In genomic region chr1:228308085-228308601, GRCh38 we compare ENCODE assay signal across 17 cellular contexts.
"Had no signal": no experiment of that assay in that cellular context is flagged by ENCODE, and none has a peak within 500 bp of the region (broad histone marks: within the 10 kb centered on the region; RNA-seq: fewer than 3 reads in every experiment).

No MANE protein-coding gene starts in this region.

- DNase-seq: activated T-cell treated with anti-CD3 and anti-CD28 coated beads for 4 hours; effector CD8-positive, alpha-beta T cell; heart right ventricle; stimulated activated naive CD4-positive, alpha-beta T cell treated with Interleukin-2 at 50 U/mL for 16 hours; substantia nigra; T-helper 1 cell; T-helper 9 cell; tibial artery had no signal

- H3K4me1 Mint-ChIP-seq: activated naive CD4-positive, alpha-beta T cell treated with anti-CD3 and anti-CD28 coated beads, Interleukin-2, amount 50 U/mL, for 24 hours; neural progenitor cell had no signal

- H3K27ac Mint-ChIP-seq: activated naive CD4-positive, alpha-beta T cell treated with anti-CD3 and anti-CD28 coated beads, Interleukin-2, amount 50 U/mL, for 24 hours; activated T-helper 2 cell treated with anti-CD3 and anti-CD28 coated beads, Interferon-gamma antibody, Interleukin-2, Interleukin-4, amounts not matched to agents 10 μg/mL and 5 μg/mL and 100 μg/mL, durations not matched to agents 14 hours and 24 hours and 36 hours; dendritic cell treated with granulocyte-macrophage colony-stimulating factor and Interleukin-4, amounts not matched to agents 40 ng/mL and 50 ng/mL, for 4 days had no signal

- H3K4me3 Mint-ChIP-seq: activated naive CD4-positive, alpha-beta T cell treated with anti-CD3 and anti-CD28 coated beads, Interleukin-2, amount 50 U/mL, for 24 hours; dendritic cell treated with granulocyte-macrophage colony-stimulating factor and Interleukin-4, amounts not matched to agents 40 ng/mL and 50 ng/mL, for 4 days; neural progenitor cell had no signal

- H3K9me3 Mint-ChIP-seq: activated naive CD4-positive, alpha-beta T cell treated with anti-CD3 and anti-CD28 coated beads, Interleukin-2, amount 50 U/mL, for 24 hours had no signal

- H3K36me3 ChIP-seq: breast epithelium, neural progenitor cell had no signal

- ATAC-seq: esophagus mucosa, gastroesophageal sphincter, left colon had no signal

- H3K27me3 Mint-ChIP-seq: activated naive CD4-positive, alpha-beta T cell treated with anti-CD3 and anti-CD28 coated beads, Interleukin-2, amount 50 U/mL, for 24 hours; dendritic cell treated with granulocyte-macrophage colony-stimulating factor and Interleukin-4, amounts not matched to agents 40 ng/mL and 50 ng/mL, for 4 days had no signal

- H3K27me3 ChIP-seq: breast epithelium, heart right ventricle, neural progenitor cell had no signal

- H3K4me1 ChIP-seq: breast epithelium, gastroesophageal sphincter, heart right ventricle, neural progenitor cell, parathyroid adenoma, tibial artery had no signal

- H3K27ac ChIP-seq: breast epithelium, gastroesophageal sphincter, heart right ventricle, neural progenitor cell, parathyroid adenoma, tibial artery had no signal

- H3K4me3 ChIP-seq: breast epithelium, gastroesophageal sphincter, heart right ventricle, neural progenitor cell, tibial artery had no signal
